In the genomic region with DNA sequence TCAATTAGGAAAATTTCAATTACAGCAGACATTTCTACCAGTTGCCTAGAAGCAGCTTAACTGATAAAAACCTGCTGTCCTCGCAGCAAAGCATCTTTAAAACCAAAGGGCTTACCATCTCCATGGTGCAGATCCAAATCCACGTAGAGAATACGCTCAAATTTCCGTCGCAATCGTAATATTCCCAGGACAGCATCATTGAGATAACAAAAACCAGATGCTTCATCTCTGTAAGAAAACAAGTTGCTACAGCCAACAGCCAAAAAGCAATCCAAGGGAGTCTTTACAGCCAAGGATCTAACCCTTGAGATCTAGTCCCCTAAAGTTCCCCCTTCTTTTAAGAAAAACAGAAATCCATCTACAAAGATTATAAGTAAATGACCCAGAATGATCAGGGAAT, we compare ENCODE assay signal across 20 cellular contexts.
"Had no signal": no experiment of that assay in that cellular context is flagged by ENCODE, and none has a peak within 500 bp of the region (broad histone marks: within the 10 kb centered on the region; RNA-seq: fewer than 3 reads in every experiment).

No MANE protein-coding gene starts in this region.

- H3K27ac ChIP-seq: dorsolateral prefrontal cortex, lower lobe of right lung, SK-N-MC, suprapubic skin had no signal

- H3K4me1 ChIP-seq: lower lobe of right lung, suprapubic skin had no signal

- H3K9me3 ChIP-seq: lower lobe of right lung, suprapubic skin had no signal

- DNase-seq: activated B cell treated with CpG ODN at 0.5 μM for 24 hours; activated CD4-positive, alpha-beta memory T cell treated with anti-CD3 and anti-CD28 coated beads for 36 hours; activated CD4-positive, alpha-beta T cell treated with anti-CD3 and anti-CD28 coated beads for 4 hours; amniotic stem cell; caudate nucleus; dorsolateral prefrontal cortex; hypothalamus; islet precursor cell; left colon; lower lobe of right lung; occipital lobe; retina; stimulated activated naive CD8-positive, alpha-beta T cell treated with anti-CD3 and anti-CD28 coated beads, Interleukin-15, Interleukin-2, amounts not matched to agents 100 U/mL and 50 U/mL, for 24 hours; T-helper 1 cell; T-helper 9 cell; trophoblast cell had no signal

- H3K27ac Mint-ChIP-seq: activated B cell treated with CpG ODN at 0.5 μM for 24 hours; activated CD4-positive, alpha-beta memory T cell treated with anti-CD3 and anti-CD28 coated beads for 36 hours; activated naive CD8-positive, alpha-beta T cell; natural killer cell treated with Interleukin-12 subunit alpha and Interleukin-12 subunit beta and Interleukin-15 and Interleukin-18, amount 100 ng/mL, for 72 hours had no signal

- H3K4me3 Mint-ChIP-seq: activated B cell treated with CpG ODN at 0.5 μM for 24 hours; activated CD4-positive, alpha-beta memory T cell treated with anti-CD3 and anti-CD28 coated beads for 36 hours; activated naive CD8-positive, alpha-beta T cell; natural killer cell treated with Interleukin-12 subunit alpha and Interleukin-12 subunit beta and Interleukin-15 and Interleukin-18, amount 100 ng/mL, for 72 hours had no signal

- H3K4me3 ChIP-seq: dorsolateral prefrontal cortex, lower lobe of right lung, SK-N-MC, suprapubic skin had no signal

- ATAC-seq: left colon; lower lobe of right lung; natural killer cell treated with Interleukin-12 subunit alpha and Interleukin-12 subunit beta and Interleukin-15 and Interleukin-18, amount 100 ng/mL, for 72 hours; stimulated activated naive CD8-positive, alpha-beta T cell treated with anti-CD3 and anti-CD28 coated beads, Interleukin-15, Interleukin-2, amounts not matched to agents 100 U/mL and 50 U/mL, for 24 hours had no signal

- H3K36me3 ChIP-seq: lower lobe of right lung, suprapubic skin had no signal

- H3K27me3 Mint-ChIP-seq: activated B cell treated with CpG ODN at 0.5 μM for 24 hours; activated CD4-positive, alpha-beta memory T cell treated with anti-CD3 and anti-CD28 coated beads for 36 hours; activated naive CD8-positive, alpha-beta T cell had no signal

- H3K9me3 Mint-ChIP-seq: natural killer cell treated with Interleukin-12 subunit alpha and Interleukin-12 subunit beta and Interleukin-15 and Interleukin-18, amount 100 ng/mL, for 72 hours had no signal

- H3K27me3 ChIP-seq: suprapubic skin had no signal
